ENCODE assay signal across 8 cellular contexts in the genomic region with DNA sequence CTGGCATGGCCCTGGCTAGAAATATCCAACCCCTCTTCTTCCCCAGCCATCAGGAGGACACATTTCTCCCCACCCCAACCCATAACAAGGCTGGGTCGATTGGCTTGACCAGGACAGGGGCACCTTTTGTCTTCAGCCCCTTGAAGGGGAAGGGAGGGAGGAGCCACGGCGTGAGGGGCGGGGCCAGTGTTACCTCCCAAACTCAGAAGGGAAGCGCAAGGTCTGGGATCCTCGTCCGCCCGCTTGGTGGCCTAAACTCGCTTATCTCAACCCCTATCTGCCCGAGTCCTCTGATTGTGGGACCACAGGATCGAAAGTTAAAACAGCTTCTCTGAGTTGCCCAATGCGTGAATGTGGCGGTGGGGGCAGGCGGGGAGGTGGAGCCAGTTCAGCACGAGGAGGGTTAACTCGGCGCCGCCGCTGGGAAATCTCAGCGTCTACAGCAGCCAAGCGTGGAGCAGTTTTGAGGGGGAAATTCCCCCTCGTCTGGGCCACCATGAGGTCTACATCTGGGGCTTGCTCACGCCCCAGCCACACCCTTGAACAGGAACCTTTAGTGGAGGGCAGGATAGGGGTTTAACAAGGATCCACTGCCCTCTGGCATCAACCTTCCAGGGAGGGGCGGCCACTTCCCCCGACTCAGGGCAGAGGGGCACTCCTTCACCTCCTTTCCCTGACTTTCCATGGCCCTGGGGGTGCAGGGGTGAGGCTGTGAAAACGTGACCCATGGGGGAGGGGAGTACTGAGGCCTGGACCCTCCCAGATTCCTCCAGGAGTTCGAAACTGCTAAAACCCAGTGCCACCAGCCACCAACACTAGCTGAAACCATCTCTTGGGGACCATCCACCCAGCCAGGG. TPM values are rescaled to one million over a fixed set of nuclear protein-coding genes. Genes with fewer than 3 reads are reported as not detected.
DNase-seq lines count a peak whose midpoint lies in the region; ATAC-seq, FAIRE-seq and TF ChIP-seq lines count a peak whose summit lies in the region.

No MANE protein-coding gene starts in this region.

- ATAC-seq in HG03520 (IDR thresholded peaks at IDR 0.05; ENCODE audit: unreplicated experiment), result peak; percentile 36
- peak; percentile 62 for ATAC-seq in K562

- H4K20me1 ChIP-seq in K562 (replicated peaks; ENCODE audit: control insufficient read depth, insufficient read depth, low read length), result no peaks in the 10 kb centered on the region

- in situ Hi-C loops in K562 (cut with MboI), result loop anchor here (5.0 kb wide), 2 partner anchors 43 to 103 kb away; partner anchors contain the start of gene ZBTB39

- H3K27me3 ChIP-seq in K562 (ENCODE audit: control insufficient read depth in 2 of 2, insufficient read depth in 2 of 2, low read length in 2 of 2), result no peaks in the 10 kb centered on the region

- TSS peak; percentile 86 for BruUV-seq in K562 (replicated peaks; lab: Mats Ljungman, UMichigan)

- H3K4me2 ChIP-seq in K562 (ENCODE audit: insufficient read depth, low read length), result peak overlapping the region; percentile 97

- 0% methylated on average over 18 of the region's 27 CpGs for WGBS in K562 (ENCODE audit: insufficient coverage, low coverage, missing lambda C conversion rate)

- H3K36me3 ChIP-seq in K562 (ENCODE audit: control insufficient read depth, insufficient read depth, low read length), result peaks cover 18% of the 10 kb centered on the region; the same call in 2 of the 3 replicates

- peak; percentile 25; the same call in 1 of the 2 replicates for TF ChIP-seq EP300 in K562 (IDR thresholded peaks at IDR 0.05; ENCODE audit: low read length)

- H3K79me2 ChIP-seq in K562 (ENCODE audit: control insufficient read depth, insufficient read depth, low read length), result peaks cover 12% of the 10 kb centered on the region; the same call in 2 of the 3 replicates

- H3K9me1 ChIP-seq in K562 (ENCODE audit: control insufficient read depth, insufficient read depth, low read length), result no peaks in the 10 kb centered on the region

- H3K4me3 ChIP-seq in K562, result peak overlapping the region; percentile 48

- no peaks in the 10 kb centered on the region for H3K9me3 ChIP-seq in K562 (replicated peaks; ENCODE audit: control insufficient read depth, insufficient read depth, low read depth, low read length)

- FAIRE-seq in K562 (lab: Jason Lieb, UNC), result peak; percentile 84

- peak overlapping the region; percentile 93 for H2AFZ ChIP-seq in K562 (ENCODE audit: low read depth, low read length)

- POLR2A ChIA-PET in K562 (lab: Yijun Ruan, JAX), result interaction anchor here (0.6 to 2.5 kb wide), 15 partner anchors 9 to 385 kb away, joined by 3 to 32 read pairs (median 5); partner anchors contain the start of genes NACA and NEMP1

- TF ChIP-seq CTCF in K562 (IDR thresholded peaks at IDR 0.05 in 2 of 3, conservative IDR thresholded peaks at IDR 0.05 in 1 of 3; ENCODE audit: insufficient read depth in 2 of 3, low read depth in 1 of 3, low read length in 3 of 3), result peak in 1 of 3 experiments; percentile 9; a peak in 1 of 6 replicates

- CTCF ChIA-PET in K562 (lab: Yijun Ruan, JAX; ENCODE audit: low intra/inter-chr PET ratio), result interaction anchor here (0.6 to 3.4 kb wide), 2 partner anchors 40 to 89 kb away, joined by 4 to 73 read pairs; no protein-coding TSS in a partner anchor

- peak overlapping the region; percentile 81 to 92 for H3K9ac ChIP-seq in K562 (ENCODE audit: insufficient read depth in 1 of 2, low read depth in 2 of 2, low read length in 2 of 2)

- no peak for TF ChIP-seq RAD21 in K562 (CRISPR knock-in tag; conservative IDR thresholded peaks at IDR 0.05 in 1 of 2, IDR thresholded peaks at IDR 0.05 in 1 of 2)

- H3K4me1 ChIP-seq in K562 (replicated peaks in 1 of 2; ENCODE audit: control insufficient read depth in 2 of 2, insufficient read depth in 2 of 2, low read length in 2 of 2), result peaks cover 22 to 36% of the 10 kb centered on the region in 2 experiments; a peak in 4 of 5 replicates

- TF ChIP-seq POLR2A in K562 (conservative IDR thresholded peaks at IDR 0.05), result no peak

- peak; percentile 37 for DNase-seq in SKM-1 treated with dmso at 0.1 percent for 144 hours (lab: John Stamatoyannopoulos, UW; ENCODE audit: unreplicated experiment)
- DNase-seq in SKM-1 (lab: John Stamatoyannopoulos, UW; ENCODE audit: unreplicated experiment), result no peak
- DNase-seq in T-helper 22 cell (ENCODE audit: low read depth), result peak; percentile 70
- DNase-seq in K562 (ENCODE audit: extremely low read depth in 1 of 4, low spot score in 3 of 4), result peak; percentile 66 to 84 (median 76)
- DNase-seq in iris pigment epithelial cell (ENCODE audit: low read depth), result peak; percentile 62
- peak; percentile 83 for DNase-seq in stimulated activated CD4-positive, alpha-beta T cell treated with anti-CD3 and anti-CD28 coated beads, Interleukin-1b, Interleukin-23, amount 100 ng/mL, for 48 hours
- no peak for DNase-seq in middle frontal gyrus (ENCODE audit: extremely low spot score, low spot score)

- peak overlapping the region; percentile 91 for H3K27ac ChIP-seq in K562 (ENCODE audit: extremely low read depth, low read depth, low read length)

- intact Hi-C loops in K562 (cut with micrococcal nuclease), result loop anchor here (1.0 to 5.0 kb wide), 2 partner anchors 22 to 268 kb away; no protein-coding TSS in a partner anchor

RNA-seq across cellular contexts. Expression of gene STAT6, which starts 0.7 kb away (rescaled TPM):
- 105 and 231 TPM in 2 replicates for total RNA-seq in K562 (2011; cell fraction: chromatin; rRNA removed; ENCODE audit: low replicate concordance)
- total RNA-seq in K562 (2011; cell fraction: nucleolus; rRNA removed), result 112 and 138 TPM in 2 replicates
- total RNA-seq in K562 (2011; cell fraction: nucleoplasm; rRNA removed), result 110 and 156 TPM in 2 replicates
- total RNA-seq in K562 (2014; rRNA removed), result 20.8 and 28.2 TPM in 2 replicates
- 17.1 and 18.6 TPM in 2 replicates for total RNA-seq in K562 (2014; rRNA removed; fragmentation: Illumina TruSeq; extraction: Trizol)
- total RNA-seq in K562 (2015; rRNA removed; fragmentation: Illumina TruSeq; extraction: Trizol), result 24.9 and 26.5 TPM in 2 replicates
- total RNA-seq in K562 (2021), result 32.7 and 38.4 TPM in 2 replicates
- polyA plus RNA-seq in K562 (2011; rRNA removed), result 40.1 and 60.0 TPM in 2 replicates
- polyA plus RNA-seq in K562 (2011; cell fraction: cytosol; rRNA removed), result 48.3 and 61.6 TPM in 2 replicates
- 178 and 185 TPM in 2 replicates for polyA plus RNA-seq in K562 (2011; cell fraction: nucleus; rRNA removed)
- 44.3 and 71.7 TPM in 2 replicates for polyA plus RNA-seq in K562 (2012)
- polyA plus RNA-seq in K562 (2014; fragmentation: Illumina TruSeq; extraction: Trizol), result 48.2 and 49.5 TPM in 2 replicates
- 1 to 10 TPM; 2.4 to 4.3 TPM for polyA plus RNA-seq in K562 (2014; fragmentation: Nextera tagmentation; extraction: Ambion mirVana)
- 37.9 and 38.4 TPM in 2 replicates for polyA plus RNA-seq in K562 (2014; rRNA removed)
- polyA minus RNA-seq in K562 (2011; rRNA and poly(A)+ RNA removed), result 25.6 and 31.5 TPM in 2 replicates
- 18.7 and 19.9 TPM in 2 replicates for polyA minus RNA-seq in K562 (2011; cell fraction: cytosol; rRNA and poly(A)+ RNA removed)
- polyA minus RNA-seq in K562 (2011; cell fraction: nucleus; rRNA and poly(A)+ RNA removed), result 30.0 and 42.1 TPM in 2 replicates

RNA-seq across cellular contexts. Expression of gene LRP1, which starts 17.9 kb away (rescaled TPM):
- 2.3 and 6.7 TPM in 2 replicates for total RNA-seq in K562 (2011; cell fraction: chromatin; rRNA removed; ENCODE audit: low replicate concordance)
- total RNA-seq in K562 (2011; cell fraction: nucleolus; rRNA removed), result 1.8 and 3.5 TPM in 2 replicates
- 2.2 and 5.4 TPM in 2 replicates for total RNA-seq in K562 (2011; cell fraction: nucleoplasm; rRNA removed)
- total RNA-seq in K562 (2014; rRNA removed) (0.18 and 0.29 TPM in 2 replicates), K562 (2014; rRNA removed; fragmentation: Illumina TruSeq; extraction: Trizol) (0.03 and 0.04 TPM in 2 replicates), K562 (2015; rRNA removed; fragmentation: Illumina TruSeq; extraction: Trizol) (0.11 and 0.36 TPM in 2 replicates), K562 (2021) (0.64 and 1.1 TPM in 2 replicates)
- polyA plus RNA-seq in K562 (2011; rRNA removed) (0.28 and 0.45 TPM in 2 replicates), K562 (2014; fragmentation: Illumina TruSeq; extraction: Trizol) (0.13 and 0.15 TPM in 2 replicates), K562 (2014; fragmentation: Nextera tagmentation; extraction: Ambion mirVana) (not detected), K562 (2014; rRNA removed) (0.19 and 0.45 TPM in 2 replicates)
- 0.27 and 0.66 TPM in 2 replicates for polyA plus RNA-seq in K562 (2011; cell fraction: cytosol; rRNA removed)
- 1.5 and 1.9 TPM in 2 replicates for polyA plus RNA-seq in K562 (2011; cell fraction: nucleus; rRNA removed)
- polyA plus RNA-seq in K562 (2012), result 0.33 and 1.8 TPM in 2 replicates
- 1.9 and 2.0 TPM in 2 replicates for polyA minus RNA-seq in K562 (2011; rRNA and poly(A)+ RNA removed)
- 2.4 and 4.2 TPM in 2 replicates for polyA minus RNA-seq in K562 (2011; cell fraction: cytosol; rRNA and poly(A)+ RNA removed)
- 0.40 and 2.8 TPM in 2 replicates for polyA minus RNA-seq in K562 (2011; cell fraction: nucleus; rRNA and poly(A)+ RNA removed)

RNA-seq across cellular contexts. Expression of gene NAB2, which starts 21.5 kb away (rescaled TPM):
- total RNA-seq in K562 (2011; cell fraction: chromatin; rRNA removed; ENCODE audit: low replicate concordance), result 43.5 and 96.8 TPM in 2 replicates
- total RNA-seq in K562 (2011; cell fraction: nucleolus; rRNA removed), result 51.2 and 57.5 TPM in 2 replicates
- 40.4 and 43.3 TPM in 2 replicates for total RNA-seq in K562 (2011; cell fraction: nucleoplasm; rRNA removed)
- total RNA-seq in K562 (2014; rRNA removed) (32.0 and 32.8 TPM in 2 replicates), K562 (2014; rRNA removed; fragmentation: Illumina TruSeq; extraction: Trizol) (11.8 and 14.2 TPM in 2 replicates), K562 (2015; rRNA removed; fragmentation: Illumina TruSeq; extraction: Trizol) (16.9 and 18.8 TPM in 2 replicates), K562 (2021) (23.4 and 36.0 TPM in 2 replicates)
- polyA plus RNA-seq in K562 (2011; rRNA removed) (25.8 and 30.9 TPM in 2 replicates), K562 (2014; fragmentation: Illumina TruSeq; extraction: Trizol) (20.4 and 30.2 TPM in 2 replicates), K562 (2014; fragmentation: Nextera tagmentation; extraction: Ambion mirVana) (under 1 TPM; 0.45 to 0.52 TPM), K562 (2014; rRNA removed) (30.4 and 40.9 TPM in 2 replicates)
- polyA plus RNA-seq in K562 (2011; cell fraction: cytosol; rRNA removed), result 26.8 and 51.9 TPM in 2 replicates
- 53.7 and 85.9 TPM in 2 replicates for polyA plus RNA-seq in K562 (2011; cell fraction: nucleus; rRNA removed)
- 23.3 and 27.5 TPM in 2 replicates for polyA plus RNA-seq in K562 (2012)
- polyA minus RNA-seq in K562 (2011; rRNA and poly(A)+ RNA removed), result 13.8 and 22.0 TPM in 2 replicates
- 16.5 and 18.6 TPM in 2 replicates for polyA minus RNA-seq in K562 (2011; cell fraction: cytosol; rRNA and poly(A)+ RNA removed)
- 14.9 and 18.6 TPM in 2 replicates for polyA minus RNA-seq in K562 (2011; cell fraction: nucleus; rRNA and poly(A)+ RNA removed)

RNA-seq across cellular contexts. Expression of gene NEMP1, which starts 31.8 kb away (rescaled TPM):
- 49.5 and 114 TPM in 2 replicates for total RNA-seq in K562 (2011; cell fraction: chromatin; rRNA removed; ENCODE audit: low replicate concordance)
- total RNA-seq in K562 (2011; cell fraction: nucleolus; rRNA removed), result 43.7 and 48.6 TPM in 2 replicates
- total RNA-seq in K562 (2011; cell fraction: nucleoplasm; rRNA removed), result 111 and 176 TPM in 2 replicates
- total RNA-seq in K562 (2014; rRNA removed) (28.5 and 31.3 TPM in 2 replicates), K562 (2014; rRNA removed; fragmentation: Illumina TruSeq; extraction: Trizol) (44.5 and 51.5 TPM in 2 replicates), K562 (2015; rRNA removed; fragmentation: Illumina TruSeq; extraction: Trizol) (37.7 and 40.9 TPM in 2 replicates), K562 (2021) (57.0 and 59.0 TPM in 2 replicates)
- polyA plus RNA-seq in K562 (2011; rRNA removed) (69.7 and 82.2 TPM in 2 replicates), K562 (2014; fragmentation: Illumina TruSeq; extraction: Trizol) (45.7 and 51.5 TPM in 2 replicates), K562 (2014; fragmentation: Nextera tagmentation; extraction: Ambion mirVana) (10 to 100 TPM in 1 of 2 experiments, 1 to 10 TPM in 1; 9.5 to 15.6 TPM), K562 (2014; rRNA removed) (41.2 and 41.3 TPM in 2 replicates)
- 21.7 and 47.5 TPM in 2 replicates for polyA plus RNA-seq in K562 (2011; cell fraction: cytosol; rRNA removed)
- polyA plus RNA-seq in K562 (2011; cell fraction: nucleus; rRNA removed), result 80.6 and 125 TPM in 2 replicates
- 29.7 and 36.7 TPM in 2 replicates for polyA plus RNA-seq in K562 (2012)
- polyA minus RNA-seq in K562 (2011; rRNA and poly(A)+ RNA removed), result 69.8 and 75.3 TPM in 2 replicates
- 21.9 and 24.2 TPM in 2 replicates for polyA minus RNA-seq in K562 (2011; cell fraction: cytosol; rRNA and poly(A)+ RNA removed)
- polyA minus RNA-seq in K562 (2011; cell fraction: nucleus; rRNA and poly(A)+ RNA removed), result 20.1 and 35.0 TPM in 2 replicates

RNA-seq across cellular contexts. Expression of gene LRP1-AS, which starts 37.0 kb away (rescaled TPM):
- not detected in 2 replicates for total RNA-seq in K562 (2011; cell fraction: chromatin; rRNA removed; ENCODE audit: low replicate concordance)
- total RNA-seq in K562 (2011; cell fraction: nucleolus; rRNA removed), result not detected in 2 replicates
- not detected in 2 replicates for total RNA-seq in K562 (2011; cell fraction: nucleoplasm; rRNA removed)
- total RNA-seq in K562 (2014; rRNA removed) (not detected in 2 replicates), K562 (2014; rRNA removed; fragmentation: Illumina TruSeq; extraction: Trizol) (not detected in 2 replicates), K562 (2015; rRNA removed; fragmentation: Illumina TruSeq; extraction: Trizol) (not detected in 2 replicates), K562 (2021) (not detected in 2 replicates)
- polyA plus RNA-seq in K562 (2011; rRNA removed) (not detected in 2 replicates), K562 (2014; fragmentation: Illumina TruSeq; extraction: Trizol) (not detected in 2 replicates), K562 (2014; fragmentation: Nextera tagmentation; extraction: Ambion mirVana) (not detected), K562 (2014; rRNA removed) (not detected in 2 replicates)
- not detected in 2 replicates for polyA plus RNA-seq in K562 (2011; cell fraction: cytosol; rRNA removed)
- polyA plus RNA-seq in K562 (2011; cell fraction: nucleus; rRNA removed), result not detected in 2 replicates
- not detected in 2 replicates for polyA plus RNA-seq in K562 (2012)
- not detected in 2 replicates for polyA minus RNA-seq in K562 (2011; rRNA and poly(A)+ RNA removed)
- not detected in 2 replicates for polyA minus RNA-seq in K562 (2011; cell fraction: cytosol; rRNA and poly(A)+ RNA removed)
- not detected in 2 replicates for polyA minus RNA-seq in K562 (2011; cell fraction: nucleus; rRNA and poly(A)+ RNA removed)

Comparison
In these comparisons a context has a peak if more than half of its experiments do, and no peak if none do; other contexts are left out.
1. DNase-seq: peak in SKM-1 treated with dmso at 0.1 percent for 144 hours (single experiment), T-helper 22 cell (single experiment), K562 (4 of 4), iris pigment epithelial cell (single experiment) and stimulated activated CD4-positive, alpha-beta T cell treated with anti-CD3 and anti-CD28 coated beads, Interleukin-1b, Interleukin-23, amount 100 ng/mL, for 48 hours (single experiment); none in SKM-1 (single experiment) and middle frontal gyrus (single experiment).